1 cellular context compared by ENCODE assay signal in the genomic region with DNA sequence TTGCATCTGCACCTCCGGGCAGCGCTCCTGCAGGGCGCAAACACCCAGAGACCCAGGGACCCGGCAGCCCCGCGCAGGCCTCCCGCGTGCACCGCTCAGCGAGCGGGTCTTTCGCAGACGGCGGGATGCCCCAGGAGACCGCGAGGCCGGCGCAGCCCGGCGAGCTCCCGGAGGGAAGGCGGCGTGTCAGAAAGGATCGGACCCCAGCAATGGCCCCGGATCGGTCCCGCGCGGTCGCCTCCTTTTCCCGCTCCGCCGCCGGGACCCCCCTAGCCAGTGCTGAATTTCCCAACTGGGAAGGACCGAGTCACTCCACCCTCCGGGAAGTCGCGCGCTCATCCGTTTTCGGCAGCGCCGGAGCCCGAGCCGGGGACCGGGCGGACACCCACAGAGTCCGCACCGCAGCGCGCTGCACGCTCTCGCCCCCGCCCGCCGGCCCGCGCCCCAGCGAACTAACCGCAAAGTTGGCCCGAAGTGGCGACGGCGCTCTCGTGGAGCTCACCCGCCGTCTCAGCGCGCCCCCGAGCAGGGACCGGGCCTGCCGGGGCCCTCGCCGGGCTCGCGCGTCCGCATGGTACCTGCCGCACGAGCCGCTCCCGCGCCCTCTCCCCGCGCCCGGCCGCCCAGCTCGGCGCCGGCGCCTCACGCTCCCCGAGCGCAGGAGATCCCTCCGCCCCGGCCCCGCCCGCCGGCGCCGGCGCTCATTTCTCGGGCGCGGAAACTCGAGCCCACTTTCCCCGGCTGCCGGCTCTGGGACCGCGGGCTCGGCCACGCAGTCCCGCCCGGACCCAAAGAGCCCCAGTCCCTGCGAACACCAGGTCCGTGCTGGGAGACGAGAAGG.
A peak's percentile ranks its signal among the peaks of the same experiment; 100 is the strongest.
TF ChIP-seq lines count a peak whose summit lies in the region.

A gene with protein sequence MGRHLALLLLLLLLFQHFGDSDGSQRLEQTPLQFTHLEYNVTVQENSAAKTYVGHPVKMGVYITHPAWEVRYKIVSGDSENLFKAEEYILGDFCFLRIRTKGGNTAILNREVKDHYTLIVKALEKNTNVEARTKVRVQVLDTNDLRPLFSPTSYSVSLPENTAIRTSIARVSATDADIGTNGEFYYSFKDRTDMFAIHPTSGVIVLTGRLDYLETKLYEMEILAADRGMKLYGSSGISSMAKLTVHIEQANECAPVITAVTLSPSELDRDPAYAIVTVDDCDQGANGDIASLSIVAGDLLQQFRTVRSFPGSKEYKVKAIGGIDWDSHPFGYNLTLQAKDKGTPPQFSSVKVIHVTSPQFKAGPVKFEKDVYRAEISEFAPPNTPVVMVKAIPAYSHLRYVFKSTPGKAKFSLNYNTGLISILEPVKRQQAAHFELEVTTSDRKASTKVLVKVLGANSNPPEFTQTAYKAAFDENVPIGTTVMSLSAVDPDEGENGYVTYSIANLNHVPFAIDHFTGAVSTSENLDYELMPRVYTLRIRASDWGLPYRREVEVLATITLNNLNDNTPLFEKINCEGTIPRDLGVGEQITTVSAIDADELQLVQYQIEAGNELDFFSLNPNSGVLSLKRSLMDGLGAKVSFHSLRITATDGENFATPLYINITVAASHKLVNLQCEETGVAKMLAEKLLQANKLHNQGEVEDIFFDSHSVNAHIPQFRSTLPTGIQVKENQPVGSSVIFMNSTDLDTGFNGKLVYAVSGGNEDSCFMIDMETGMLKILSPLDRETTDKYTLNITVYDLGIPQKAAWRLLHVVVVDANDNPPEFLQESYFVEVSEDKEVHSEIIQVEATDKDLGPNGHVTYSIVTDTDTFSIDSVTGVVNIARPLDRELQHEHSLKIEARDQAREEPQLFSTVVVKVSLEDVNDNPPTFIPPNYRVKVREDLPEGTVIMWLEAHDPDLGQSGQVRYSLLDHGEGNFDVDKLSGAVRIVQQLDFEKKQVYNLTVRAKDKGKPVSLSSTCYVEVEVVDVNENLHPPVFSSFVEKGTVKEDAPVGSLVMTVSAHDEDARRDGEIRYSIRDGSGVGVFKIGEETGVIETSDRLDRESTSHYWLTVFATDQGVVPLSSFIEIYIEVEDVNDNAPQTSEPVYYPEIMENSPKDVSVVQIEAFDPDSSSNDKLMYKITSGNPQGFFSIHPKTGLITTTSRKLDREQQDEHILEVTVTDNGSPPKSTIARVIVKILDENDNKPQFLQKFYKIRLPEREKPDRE (N-terminal part only) (minus strand): TSS at position 650 of the 841 bp plus-strand sequence. CDS start 14,029 bp downstream, outside the sequence.

TF ChIP-seq in HepG2, 621 proteins besides CTCF, POLR2A, EP300 and RAD21 (continued from another document and continues in another):
- TF ChIP-seq, protein P1, sequence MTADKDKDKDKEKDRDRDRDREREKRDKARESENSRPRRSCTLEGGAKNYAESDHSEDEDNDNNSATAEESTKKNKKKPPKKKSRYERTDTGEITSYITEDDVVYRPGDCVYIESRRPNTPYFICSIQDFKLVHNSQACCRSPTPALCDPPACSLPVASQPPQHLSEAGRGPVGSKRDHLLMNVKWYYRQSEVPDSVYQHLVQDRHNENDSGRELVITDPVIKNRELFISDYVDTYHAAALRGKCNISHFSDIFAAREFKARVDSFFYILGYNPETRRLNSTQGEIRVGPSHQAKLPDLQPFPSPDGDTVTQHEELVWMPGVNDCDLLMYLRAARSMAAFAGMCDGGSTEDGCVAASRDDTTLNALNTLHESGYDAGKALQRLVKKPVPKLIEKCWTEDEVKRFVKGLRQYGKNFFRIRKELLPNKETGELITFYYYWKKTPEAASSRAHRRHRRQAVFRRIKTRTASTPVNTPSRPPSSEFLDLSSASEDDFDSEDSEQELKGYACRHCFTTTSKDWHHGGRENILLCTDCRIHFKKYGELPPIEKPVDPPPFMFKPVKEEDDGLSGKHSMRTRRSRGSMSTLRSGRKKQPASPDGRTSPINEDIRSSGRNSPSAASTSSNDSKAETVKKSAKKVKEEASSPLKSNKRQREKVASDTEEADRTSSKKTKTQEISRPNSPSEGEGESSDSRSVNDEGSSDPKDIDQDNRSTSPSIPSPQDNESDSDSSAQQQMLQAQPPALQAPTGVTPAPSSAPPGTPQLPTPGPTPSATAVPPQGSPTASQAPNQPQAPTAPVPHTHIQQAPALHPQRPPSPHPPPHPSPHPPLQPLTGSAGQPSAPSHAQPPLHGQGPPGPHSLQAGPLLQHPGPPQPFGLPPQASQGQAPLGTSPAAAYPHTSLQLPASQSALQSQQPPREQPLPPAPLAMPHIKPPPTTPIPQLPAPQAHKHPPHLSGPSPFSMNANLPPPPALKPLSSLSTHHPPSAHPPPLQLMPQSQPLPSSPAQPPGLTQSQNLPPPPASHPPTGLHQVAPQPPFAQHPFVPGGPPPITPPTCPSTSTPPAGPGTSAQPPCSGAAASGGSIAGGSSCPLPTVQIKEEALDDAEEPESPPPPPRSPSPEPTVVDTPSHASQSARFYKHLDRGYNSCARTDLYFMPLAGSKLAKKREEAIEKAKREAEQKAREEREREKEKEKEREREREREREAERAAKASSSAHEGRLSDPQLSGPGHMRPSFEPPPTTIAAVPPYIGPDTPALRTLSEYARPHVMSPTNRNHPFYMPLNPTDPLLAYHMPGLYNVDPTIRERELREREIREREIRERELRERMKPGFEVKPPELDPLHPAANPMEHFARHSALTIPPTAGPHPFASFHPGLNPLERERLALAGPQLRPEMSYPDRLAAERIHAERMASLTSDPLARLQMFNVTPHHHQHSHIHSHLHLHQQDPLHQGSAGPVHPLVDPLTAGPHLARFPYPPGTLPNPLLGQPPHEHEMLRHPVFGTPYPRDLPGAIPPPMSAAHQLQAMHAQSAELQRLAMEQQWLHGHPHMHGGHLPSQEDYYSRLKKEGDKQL (CRISPR knock-in tag; IDR thresholded peaks at IDR 0.05; ENCODE audit: low read depth), result no peak
- TF ChIP-seq ZNF747 (CRISPR knock-in tag; IDR thresholded peaks at IDR 0.05; ENCODE audit: borderline replicate concordance) (no peak), SP4 (CRISPR knock-in tag; IDR thresholded peaks at IDR 0.05) (peak; percentile 67; the same call in 1 of the 2 replicates), PLRG1 (conservative IDR thresholded peaks at IDR 0.05) (no peak), RCOR2 (CRISPR knock-in tag; IDR thresholded peaks at IDR 0.05) (no peak), TEAD2 (CRISPR knock-in tag; IDR thresholded peaks at IDR 0.05) (no peak), RXRB (CRISPR knock-in tag; IDR thresholded peaks at IDR 0.05; ENCODE audit: borderline replicate concordance) (no peak), GZF1 (CRISPR knock-in tag; IDR thresholded peaks at IDR 0.05) (no peak), TOE1 (CRISPR knock-in tag; IDR thresholded peaks at IDR 0.05) (no peak), ZNF589 (CRISPR knock-in tag; conservative IDR thresholded peaks at IDR 0.05) (no peak), ZNF501 (CRISPR knock-in tag; IDR thresholded peaks at IDR 0.05) (0 out of 2 replicates have a peak, but pooled peaks have one; percentile 32), ZNF629 (CRISPR knock-in tag; conservative IDR thresholded peaks at IDR 0.05) (no peak), HDAC2 (CRISPR knock-in tag; IDR thresholded peaks at IDR 0.05) (peak; percentile 22; the same call in 1 of the 2 replicates), BORCS8-MEF2B (CRISPR knock-in tag; IDR thresholded peaks at IDR 0.05) (no peak), HNRNPLL (IDR thresholded peaks at IDR 0.05; ENCODE audit: low read depth, low read length, poor library complexity, severe bottlenecking) (peak; percentile 53), ZNF274 (CRISPR knock-in tag; IDR thresholded peaks at IDR 0.05) (no peak; the same call in 1 of the 2 replicates), MAFG (CRISPR knock-in tag; IDR thresholded peaks at IDR 0.05) (no peak), ZNF766 (CRISPR knock-in tag; IDR thresholded peaks at IDR 0.05; ENCODE audit: borderline replicate concordance) (no peak; the same call in 1 of the 2 replicates), NRL (CRISPR knock-in tag; IDR thresholded peaks at IDR 0.05; ENCODE audit: borderline replicate concordance) (no peak), SOX6 (IDR thresholded peaks at IDR 0.05) (no peak), SOX6 (CRISPR knock-in tag; IDR thresholded peaks at IDR 0.05) (no peak; the same call in 1 of the 2 replicates)
- TF ChIP-seq, protein P2, sequence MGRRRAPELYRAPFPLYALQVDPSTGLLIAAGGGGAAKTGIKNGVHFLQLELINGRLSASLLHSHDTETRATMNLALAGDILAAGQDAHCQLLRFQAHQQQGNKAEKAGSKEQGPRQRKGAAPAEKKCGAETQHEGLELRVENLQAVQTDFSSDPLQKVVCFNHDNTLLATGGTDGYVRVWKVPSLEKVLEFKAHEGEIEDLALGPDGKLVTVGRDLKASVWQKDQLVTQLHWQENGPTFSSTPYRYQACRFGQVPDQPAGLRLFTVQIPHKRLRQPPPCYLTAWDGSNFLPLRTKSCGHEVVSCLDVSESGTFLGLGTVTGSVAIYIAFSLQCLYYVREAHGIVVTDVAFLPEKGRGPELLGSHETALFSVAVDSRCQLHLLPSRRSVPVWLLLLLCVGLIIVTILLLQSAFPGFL (CRISPR knock-in tag; IDR thresholded peaks at IDR 0.05), result no peak
- TF ChIP-seq, protein P3, sequence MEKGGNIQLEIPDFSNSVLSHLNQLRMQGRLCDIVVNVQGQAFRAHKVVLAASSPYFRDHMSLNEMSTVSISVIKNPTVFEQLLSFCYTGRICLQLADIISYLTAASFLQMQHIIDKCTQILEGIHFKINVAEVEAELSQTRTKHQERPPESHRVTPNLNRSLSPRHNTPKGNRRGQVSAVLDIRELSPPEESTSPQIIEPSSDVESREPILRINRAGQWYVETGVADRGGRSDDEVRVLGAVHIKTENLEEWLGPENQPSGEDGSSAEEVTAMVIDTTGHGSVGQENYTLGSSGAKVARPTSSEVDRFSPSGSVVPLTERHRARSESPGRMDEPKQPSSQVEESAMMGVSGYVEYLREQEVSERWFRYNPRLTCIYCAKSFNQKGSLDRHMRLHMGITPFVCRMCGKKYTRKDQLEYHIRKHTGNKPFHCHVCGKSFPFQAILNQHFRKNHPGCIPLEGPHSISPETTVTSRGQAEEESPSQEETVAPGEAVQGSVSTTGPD (CRISPR knock-in tag; IDR thresholded peaks at IDR 0.05), result no peak
- TF ChIP-seq, protein P4, sequence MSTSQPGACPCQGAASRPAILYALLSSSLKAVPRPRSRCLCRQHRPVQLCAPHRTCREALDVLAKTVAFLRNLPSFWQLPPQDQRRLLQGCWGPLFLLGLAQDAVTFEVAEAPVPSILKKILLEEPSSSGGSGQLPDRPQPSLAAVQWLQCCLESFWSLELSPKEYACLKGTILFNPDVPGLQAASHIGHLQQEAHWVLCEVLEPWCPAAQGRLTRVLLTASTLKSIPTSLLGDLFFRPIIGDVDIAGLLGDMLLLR (CRISPR knock-in tag; IDR thresholded peaks at IDR 0.05), result no peak
- TF ChIP-seq, protein P5, sequence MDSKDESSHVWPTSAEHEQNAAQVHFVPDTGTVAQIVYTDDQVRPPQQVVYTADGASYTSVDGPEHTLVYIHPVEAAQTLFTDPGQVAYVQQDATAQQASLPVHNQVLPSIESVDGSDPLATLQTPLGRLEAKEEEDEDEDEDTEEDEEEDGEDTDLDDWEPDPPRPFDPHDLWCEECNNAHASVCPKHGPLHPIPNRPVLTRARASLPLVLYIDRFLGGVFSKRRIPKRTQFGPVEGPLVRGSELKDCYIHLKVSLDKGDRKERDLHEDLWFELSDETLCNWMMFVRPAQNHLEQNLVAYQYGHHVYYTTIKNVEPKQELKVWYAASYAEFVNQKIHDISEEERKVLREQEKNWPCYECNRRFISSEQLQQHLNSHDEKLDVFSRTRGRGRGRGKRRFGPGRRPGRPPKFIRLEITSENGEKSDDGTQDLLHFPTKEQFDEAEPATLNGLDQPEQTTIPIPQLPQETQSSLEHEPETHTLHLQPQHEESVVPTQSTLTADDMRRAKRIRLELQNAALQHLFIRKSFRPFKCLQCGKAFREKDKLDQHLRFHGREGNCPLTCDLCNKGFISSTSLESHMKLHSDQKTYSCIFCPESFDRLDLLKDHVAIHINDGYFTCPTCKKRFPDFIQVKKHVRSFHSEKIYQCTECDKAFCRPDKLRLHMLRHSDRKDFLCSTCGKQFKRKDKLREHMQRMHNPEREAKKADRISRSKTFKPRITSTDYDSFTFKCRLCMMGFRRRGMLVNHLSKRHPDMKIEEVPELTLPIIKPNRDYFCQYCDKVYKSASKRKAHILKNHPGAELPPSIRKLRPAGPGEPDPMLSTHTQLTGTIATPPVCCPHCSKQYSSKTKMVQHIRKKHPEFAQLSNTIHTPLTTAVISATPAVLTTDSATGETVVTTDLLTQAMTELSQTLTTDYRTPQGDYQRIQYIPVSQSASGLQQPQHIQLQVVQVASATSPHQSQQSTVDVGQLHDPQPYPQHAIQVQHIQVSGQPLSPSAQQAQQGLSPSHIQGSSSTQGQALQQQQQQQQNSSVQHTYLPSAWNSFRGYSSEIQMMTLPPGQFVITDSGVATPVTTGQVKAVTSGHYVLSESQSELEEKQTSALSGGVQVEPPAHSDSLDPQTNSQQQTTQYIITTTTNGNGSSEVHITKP (CRISPR knock-in tag; IDR thresholded peaks at IDR 0.05; ENCODE audit: low read depth), result no peak
- TF ChIP-seq, protein P6, sequence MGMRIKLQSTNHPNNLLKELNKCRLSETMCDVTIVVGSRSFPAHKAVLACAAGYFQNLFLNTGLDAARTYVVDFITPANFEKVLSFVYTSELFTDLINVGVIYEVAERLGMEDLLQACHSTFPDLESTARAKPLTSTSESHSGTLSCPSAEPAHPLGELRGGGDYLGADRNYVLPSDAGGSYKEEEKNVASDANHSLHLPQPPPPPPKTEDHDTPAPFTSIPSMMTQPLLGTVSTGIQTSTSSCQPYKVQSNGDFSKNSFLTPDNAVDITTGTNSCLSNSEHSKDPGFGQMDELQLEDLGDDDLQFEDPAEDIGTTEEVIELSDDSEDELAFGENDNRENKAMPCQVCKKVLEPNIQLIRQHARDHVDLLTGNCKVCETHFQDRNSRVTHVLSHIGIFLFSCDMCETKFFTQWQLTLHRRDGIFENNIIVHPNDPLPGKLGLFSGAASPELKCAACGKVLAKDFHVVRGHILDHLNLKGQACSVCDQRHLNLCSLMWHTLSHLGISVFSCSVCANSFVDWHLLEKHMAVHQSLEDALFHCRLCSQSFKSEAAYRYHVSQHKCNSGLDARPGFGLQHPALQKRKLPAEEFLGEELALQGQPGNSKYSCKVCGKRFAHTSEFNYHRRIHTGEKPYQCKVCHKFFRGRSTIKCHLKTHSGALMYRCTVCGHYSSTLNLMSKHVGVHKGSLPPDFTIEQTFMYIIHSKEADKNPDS (CRISPR knock-in tag; IDR thresholded peaks at IDR 0.05), result no peak
- TF ChIP-seq, protein P7, sequence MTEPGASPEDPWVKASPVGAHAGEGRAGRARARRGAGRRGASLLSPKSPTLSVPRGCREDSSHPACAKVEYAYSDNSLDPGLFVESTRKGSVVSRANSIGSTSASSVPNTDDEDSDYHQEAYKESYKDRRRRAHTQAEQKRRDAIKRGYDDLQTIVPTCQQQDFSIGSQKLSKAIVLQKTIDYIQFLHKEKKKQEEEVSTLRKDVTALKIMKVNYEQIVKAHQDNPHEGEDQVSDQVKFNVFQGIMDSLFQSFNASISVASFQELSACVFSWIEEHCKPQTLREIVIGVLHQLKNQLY (CRISPR knock-in tag; IDR thresholded peaks at IDR 0.05), result no peak
- TF ChIP-seq, protein P8, sequence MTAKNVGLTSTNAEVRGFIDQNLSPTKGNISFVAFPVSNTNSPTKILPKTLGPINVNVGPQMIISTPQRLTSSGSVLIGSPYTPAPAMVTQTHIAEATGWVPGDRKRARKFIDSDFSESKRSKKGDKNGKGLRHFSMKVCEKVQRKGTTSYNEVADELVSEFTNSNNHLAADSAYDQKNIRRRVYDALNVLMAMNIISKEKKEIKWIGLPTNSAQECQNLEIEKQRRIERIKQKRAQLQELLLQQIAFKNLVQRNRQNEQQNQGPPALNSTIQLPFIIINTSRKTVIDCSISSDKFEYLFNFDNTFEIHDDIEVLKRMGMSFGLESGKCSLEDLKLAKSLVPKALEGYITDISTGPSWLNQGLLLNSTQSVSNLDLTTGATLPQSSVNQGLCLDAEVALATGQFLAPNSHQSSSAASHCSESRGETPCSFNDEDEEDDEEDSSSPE (CRISPR knock-in tag; IDR thresholded peaks at IDR 0.05), result peak; percentile 52; the same call in 1 of the 2 replicates
